In the genomic region with DNA sequence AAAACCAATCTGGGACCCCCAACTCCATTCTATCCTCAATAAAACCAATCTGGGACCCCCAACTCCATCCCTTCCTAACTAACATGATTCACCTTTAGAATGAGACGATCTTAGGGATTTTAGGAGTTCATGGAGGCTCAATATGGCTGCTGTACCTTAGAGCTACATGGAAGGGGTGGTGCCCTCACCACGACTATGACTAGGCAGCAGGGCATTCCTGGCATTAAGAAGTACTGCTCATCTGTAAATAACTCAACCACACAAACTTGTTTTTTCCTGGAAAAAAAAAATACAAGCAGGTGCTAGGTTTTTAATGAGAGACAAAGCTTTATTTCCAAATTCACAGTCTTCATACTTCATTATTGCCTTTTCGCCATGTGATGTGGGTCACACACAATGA, we compare ENCODE assay signal across 26 cellular contexts.
"Had no signal": no experiment of that assay in that cellular context is flagged by ENCODE, and none has a peak within 500 bp of the region (broad histone marks: within the 10 kb centered on the region; RNA-seq: fewer than 3 reads in every experiment).

No MANE protein-coding gene starts in this region.

- H3K4me1 Mint-ChIP-seq: activated naive CD8-positive, alpha-beta T cell treated with anti-CD3 and anti-CD28 coated beads, Interleukin-2, amount 10 ng/mL, durations not matched to agents 7 days and 5 days had no signal

- H3K4me3 Mint-ChIP-seq: activated CD8-positive, alpha-beta T cell treated with anti-CD3 and anti-CD28 coated beads for 36 hours; activated naive CD8-positive, alpha-beta T cell treated with anti-CD3 and anti-CD28 coated beads, Interleukin-2, amount 10 ng/mL, durations not matched to agents 7 days and 5 days; activated T-cell treated with anti-CD3 and anti-CD28 coated beads, Interleukin-2, amount 50 U/mL, for 72 hours had no signal

- H3K27me3 ChIP-seq: adrenal gland, SJCRH30 had no signal

- H3K27ac Mint-ChIP-seq: activated CD8-positive, alpha-beta T cell treated with anti-CD3 and anti-CD28 coated beads for 36 hours; activated naive CD8-positive, alpha-beta T cell treated with anti-CD3 and anti-CD28 coated beads, Interleukin-2, amount 10 ng/mL, durations not matched to agents 7 days and 5 days; activated T-cell treated with anti-CD3 and anti-CD28 coated beads, Interleukin-2, amount 50 U/mL, for 72 hours; activated T-helper 2 cell treated with anti-CD3 and anti-CD28 coated beads, Interferon-gamma antibody, Interleukin-2, Interleukin-4, amounts not matched to agents 10 μg/mL and 5 μg/mL and 100 μg/mL, durations not matched to agents 14 hours and 24 hours and 36 hours had no signal

- H3K4me1 ChIP-seq: adrenal gland had no signal

- DNase-seq: activated CD4-positive, CD25-positive, alpha-beta regulatory T cell; activated CD8-positive, alpha-beta memory T cell treated with anti-CD3 and anti-CD28 coated beads, Interleukin-2, amount 50 U/mL, for 4 hours; activated CD8-positive, alpha-beta T cell treated with anti-CD3 and anti-CD28 coated beads for 36 hours; activated naive CD4-positive, alpha-beta T cell treated with anti-CD3 and anti-CD28 coated beads, Interleukin-2, amount 50 U/mL, for 16 hours; activated naive CD8-positive, alpha-beta T cell treated with anti-CD3 and anti-CD28 coated beads, Interleukin-2, amount 10 ng/mL, durations not matched to agents 7 days and 5 days; activated T-cell treated with anti-CD3 and anti-CD28 coated beads, Interleukin-2, amount 50 U/mL, for 72 hours; adrenal gland; anterior cingulate cortex; caudate nucleus; NCI-H1048; NCI-H1417; NCI-H1930; NCI-H2107; NCI-H2171 treated with DMSO at 0.1 percent for 48 hours; NCI-H226; NCI-H526; NCI-H82; RPMI8226; SJCRH30; SK-N-SH; T-helper 1 cell had no signal

- H3K9me2 ChIP-seq: SK-N-SH had no signal

- ATAC-seq: activated CD8-positive, alpha-beta T cell treated with anti-CD3 and anti-CD28 coated beads for 36 hours; activated T-cell treated with anti-CD3 and anti-CD28 coated beads, Interleukin-2, amount 50 U/mL, for 72 hours; Panc1; Right ventricle myocardium inferior had no signal

- H3K9ac ChIP-seq: KMS-11, SK-N-SH had no signal

- H3K4me2 ChIP-seq: KMS-11, SK-N-SH had no signal

- H3K4me3 ChIP-seq: adrenal gland, SJCRH30 had no signal

- H3K27me3 Mint-ChIP-seq: activated CD8-positive, alpha-beta T cell treated with anti-CD3 and anti-CD28 coated beads for 36 hours; activated naive CD8-positive, alpha-beta T cell treated with anti-CD3 and anti-CD28 coated beads, Interleukin-2, amount 10 ng/mL, durations not matched to agents 7 days and 5 days had no signal

- H3K27ac ChIP-seq: adrenal gland, KMS-11, SJCRH30, VCaP had no signal

- H3K36me3 Mint-ChIP-seq: activated naive CD8-positive, alpha-beta T cell treated with anti-CD3 and anti-CD28 coated beads, Interleukin-2, amount 10 ng/mL, durations not matched to agents 7 days and 5 days had no signal

- H3K36me3 ChIP-seq: adrenal gland, SJCRH30 had no signal

- H3K9me3 ChIP-seq: adrenal gland, SJCRH30, SK-N-SH had no signal
